Comparison of ENCODE assay signal across 8 cellular contexts in genomic region chr19:48872884-48873475, GRCh38. TPM values are rescaled to one million over a fixed set of nuclear protein-coding genes. Genes with fewer than 3 reads are reported as not detected.
DNase-seq lines count a peak whose midpoint lies in the region; ATAC-seq, FAIRE-seq and TF ChIP-seq lines count a peak whose summit lies in the region.

No MANE protein-coding gene starts in this region.

- peaks cover 36% of the 10 kb centered on the region for H3K4me1 Mint-ChIP-seq in activated naive CD8-positive, alpha-beta T cell treated with anti-CD3 and anti-CD28 coated beads, Interleukin-2, amount 10 ng/mL, durations not matched to agents 7 days and 5 days
- peaks cover 23% of the 10 kb centered on the region for H3K4me1 Mint-ChIP-seq in glutamatergic neuron (ENCODE audit: low read depth, unreplicated experiment)
- H3K4me1 Mint-ChIP-seq in osteocyte (ENCODE audit: unreplicated experiment) = peaks cover 42% of the 10 kb centered on the region

- H2AFZ ChIP-seq in Loucy (ENCODE audit: low read length) = peak overlapping the region; percentile 90
- no peak overlapping the region for H2AFZ ChIP-seq in SK-N-SH (ENCODE audit: low read depth)

- FAIRE-seq in GM12891 (lab: Jason Lieb, UNC) = no peak

- H3K27me3 ChIP-seq in Loucy (ENCODE audit: insufficient read depth, low read length, poor library complexity, severe bottlenecking) (no peaks in the 10 kb centered on the region), SK-N-SH (ENCODE audit: insufficient read depth) (no peaks in the 10 kb centered on the region), transverse colon (no peaks in the 10 kb centered on the region)

- peak in 1 of 2 experiments; percentile 56; a peak in 1 of 4 replicates for TF ChIP-seq EP300 in SK-N-SH (IDR thresholded peaks at IDR 0.05; ENCODE audit: borderline replicate concordance in 1 of 2, low read depth in 1 of 2, low read length in 1 of 2)
- TF ChIP-seq EP300 in transverse colon (IDR thresholded peaks at IDR 0.05; ENCODE audit: low read depth) = peak; percentile 79

- intact Hi-C loops in transverse colon (cut with DNase I; ENCODE audit: low total_unique reads) = loop anchor here (10.0 kb wide), 1 partner anchor 92 kb away; the partner anchor contains the start of gene FTL

- peak overlapping the region; percentile 94 for H3K4me3 Mint-ChIP-seq in activated naive CD8-positive, alpha-beta T cell treated with anti-CD3 and anti-CD28 coated beads, Interleukin-2, amount 10 ng/mL, durations not matched to agents 7 days and 5 days
- H3K4me3 Mint-ChIP-seq in glutamatergic neuron (ENCODE audit: unreplicated experiment) = peak overlapping the region; percentile 99
- H3K4me3 Mint-ChIP-seq in osteocyte (ENCODE audit: unreplicated experiment) = peak overlapping the region; percentile 97

- peak overlapping the region; percentile 88 for H3K4me2 ChIP-seq in Loucy (ENCODE audit: low read depth, low read length, poor library complexity, severe bottlenecking)
- peak overlapping the region; percentile 93 for H3K4me2 ChIP-seq in SK-N-SH

- H3K27ac Mint-ChIP-seq in activated naive CD8-positive, alpha-beta T cell treated with anti-CD3 and anti-CD28 coated beads, Interleukin-2, amount 10 ng/mL, durations not matched to agents 7 days and 5 days = peak overlapping the region; percentile 98
- H3K27ac Mint-ChIP-seq in glutamatergic neuron (ENCODE audit: unreplicated experiment) = peak overlapping the region; percentile 100
- peak overlapping the region; percentile 100 for H3K27ac Mint-ChIP-seq in osteocyte (ENCODE audit: unreplicated experiment)

- H3K36me3 Mint-ChIP-seq in activated naive CD8-positive, alpha-beta T cell treated with anti-CD3 and anti-CD28 coated beads, Interleukin-2, amount 10 ng/mL, durations not matched to agents 7 days and 5 days = peaks cover 36% of the 10 kb centered on the region
- peaks cover 19% of the 10 kb centered on the region for H3K36me3 Mint-ChIP-seq in glutamatergic neuron (ENCODE audit: unreplicated experiment)
- peaks cover 38% of the 10 kb centered on the region for H3K36me3 Mint-ChIP-seq in osteocyte (ENCODE audit: unreplicated experiment)

- H3K9ac ChIP-seq in Loucy (ENCODE audit: low read depth, low read length, poor library complexity, severe bottlenecking) (peak overlapping the region; percentile 97), SK-N-SH (peak overlapping the region; percentile 100)

- no peaks in the 10 kb centered on the region for H3K36me3 ChIP-seq in Loucy (ENCODE audit: insufficient read depth, low read length)
- peaks cover 29 to 48% of the 10 kb centered on the region in 2 experiments for H3K36me3 ChIP-seq in SK-N-SH (replicated peaks in 1 of 2; ENCODE audit: control insufficient read depth in 1 of 2, insufficient read depth in 2 of 2, low read length in 1 of 2)
- peaks cover 0 to 24% (median 3%) of the 10 kb centered on the region in 4 donors for H3K36me3 ChIP-seq in transverse colon

- TF ChIP-seq CTCF in Loucy (conservative IDR thresholded peaks at IDR 0.05; ENCODE audit: low read length) (no peak), SK-N-SH (IDR thresholded peaks at IDR 0.05) (no peak), glutamatergic neuron (IDR thresholded peaks at IDR 0.05; ENCODE audit: partially characterized antibody, unreplicated experiment) (no peak), osteocyte (IDR thresholded peaks at IDR 0.05) (no peak), transverse colon (IDR thresholded peaks at IDR 0.05) (peak in 2 of 5 experiments; percentile 50 to 56)

- ATAC-seq in activated naive CD8-positive, alpha-beta T cell treated with anti-CD3 and anti-CD28 coated beads, Interleukin-2, amount 10 ng/mL, durations not matched to agents 7 days and 5 days (ENCODE audit: low read depth) = peak; percentile 35
- no peak for ATAC-seq in HG03095 (IDR thresholded peaks at IDR 0.05; ENCODE audit: unreplicated experiment)

- H3K9me2 ChIP-seq in Loucy (replicated peaks; ENCODE audit: low read depth, low read length) = no peaks in the 10 kb centered on the region
- H3K9me2 ChIP-seq in SK-N-SH = no peaks in the 10 kb centered on the region

- no peak for TF ChIP-seq RAD21 in SK-N-SH (IDR thresholded peaks at IDR 0.05; ENCODE audit: low read length)

- in situ Hi-C loops in transverse colon (cut with MboI; ENCODE audit: low pct_ligation_motif_present in 1 of 4, low pct_unique_long_range_greater_than_20kb in 1 of 4, low sequenced_read_pairs in 3 of 4) = loop anchor here in 2 of 4 donors (10.0 to 25.0 kb wide), 2 partner anchors 82 to 89 kb away; partner anchors contain the start of genes BAX (in 2 of the 2) and FTL (in 1 of the 2)

- CTCF ChIA-PET in SK-N-SH (lab: Yijun Ruan, JAX) = interaction anchor here (1.7 kb wide), 2 partner anchors 97 to 98 kb away, joined by 7 to 10 read pairs; no protein-coding TSS in a partner anchor

- 2% methylated on average over 13 of the region's 14 CpGs for WGBS in SK-N-SH (ENCODE audit: low lambda C conversion rate)
- WGBS in transverse colon (ENCODE audit: low coverage in 1 of 2), 2 donors = 0 to 3% methylated on average over 1 to 14 of the region's 14 CpGs

- no peaks in the 10 kb centered on the region for H3K9me3 Mint-ChIP-seq in activated naive CD8-positive, alpha-beta T cell treated with anti-CD3 and anti-CD28 coated beads, Interleukin-2, amount 10 ng/mL, durations not matched to agents 7 days and 5 days
- H3K9me3 Mint-ChIP-seq in glutamatergic neuron (ENCODE audit: unreplicated experiment) = peaks cover 28% of the 10 kb centered on the region
- no peaks in the 10 kb centered on the region for H3K9me3 Mint-ChIP-seq in osteocyte (ENCODE audit: unreplicated experiment)

- DNase-seq in GM12891 (ENCODE audit: insufficient read length, low spot score) = peak; percentile 47
- DNase-seq in SK-N-SH = peak; percentile 78
- DNase-seq in activated naive CD8-positive, alpha-beta T cell treated with anti-CD3 and anti-CD28 coated beads, Interleukin-2, amount 10 ng/mL, durations not matched to agents 7 days and 5 days = peak; percentile 69
- DNase-seq in glutamatergic neuron = peak; percentile 58
- DNase-seq in osteocyte (ENCODE audit: extremely low spot score, unreplicated experiment) = peak; percentile 89
- peak; percentile 90 for DNase-seq in transverse colon

- H3K4me3 ChIP-seq in Loucy (ENCODE audit: low read length, poor library complexity, severe bottlenecking) (peak overlapping the region; percentile 95), SK-N-SH (ENCODE audit: low read depth in 2 of 2, low read length in 1 of 2) (peak overlapping the region; percentile 94 to 96), transverse colon (peak overlapping the region; percentile 75 to 98 (median 88))

- H3K79me2 ChIP-seq in Loucy (ENCODE audit: insufficient read depth, low read length) = peaks cover 29% of the 10 kb centered on the region; the same call in 1 of the 2 replicates
- H3K79me2 ChIP-seq in SK-N-SH (ENCODE audit: insufficient read depth) = peaks cover 56% of the 10 kb centered on the region

- TF ChIP-seq POLR2A in GM12891 (IDR thresholded peaks at IDR 0.05; ENCODE audit: low read depth, low read length) (peak; percentile 17), transverse colon (IDR thresholded peaks at IDR 0.05) (no peak)

- H3K4me1 ChIP-seq in Loucy (ENCODE audit: insufficient read depth, low read length, poor library complexity, severe bottlenecking) (peaks cover 32% of the 10 kb centered on the region), SK-N-SH (ENCODE audit: control insufficient read depth in 1 of 2, insufficient read depth in 2 of 2, low read depth in 1 of 2, low read length in 1 of 2) (peaks cover 15 to 34% of the 10 kb centered on the region in 2 experiments; a peak in 3 of 4 replicates), transverse colon (peaks cover 23 to 54% (median 42%) of the 10 kb centered on the region in 4 donors)

- H3K27ac ChIP-seq in SK-N-SH (ENCODE audit: low read depth in 2 of 2, low read length in 1 of 2) (peak overlapping the region; percentile 92 to 100), transverse colon (peak overlapping the region; percentile 100)

- no peaks in the 10 kb centered on the region for H3K27me3 Mint-ChIP-seq in activated naive CD8-positive, alpha-beta T cell treated with anti-CD3 and anti-CD28 coated beads, Interleukin-2, amount 10 ng/mL, durations not matched to agents 7 days and 5 days
- H3K27me3 Mint-ChIP-seq in glutamatergic neuron (ENCODE audit: unreplicated experiment) = peaks cover 13% of the 10 kb centered on the region
- H3K27me3 Mint-ChIP-seq in osteocyte (ENCODE audit: unreplicated experiment) = no peaks in the 10 kb centered on the region

- no peaks in the 10 kb centered on the region for H3F3A ChIP-seq in Loucy (ENCODE audit: low read depth)
- peaks cover 28% of the 10 kb centered on the region for H3F3A ChIP-seq in SK-N-SH (replicated peaks; ENCODE audit: insufficient read depth)

- H3K9me3 ChIP-seq in Loucy (ENCODE audit: insufficient read depth, low read depth, low read length) (no peaks in the 10 kb centered on the region), SK-N-SH (no peaks in the 10 kb centered on the region), transverse colon (no peaks in the 10 kb centered on the region)

- POLR2A ChIA-PET in SK-N-SH (lab: Yijun Ruan, JAX) = interaction anchor here (0.6 to 1.6 kb wide), 4 partner anchors 8 to 158 kb away, joined by 3 to 9 read pairs (median 5); partner anchors contain the start of gene BAX
- POLR2A ChIA-PET in activated naive CD8-positive, alpha-beta T cell treated with anti-CD3 and anti-CD28 coated beads, Interleukin-2, amount 10 ng/mL, durations not matched to agents 7 days and 5 days (lab: Charles Lee) = interaction anchor here (0.6 to 5.5 kb wide), 20 partner anchors 8 to 367 kb away, joined by 3 to 79 read pairs (median 8); partner anchors contain the start of genes BAX, FTL, GYS1 and HSD17B14

- H4K20me1 ChIP-seq in Loucy (ENCODE audit: insufficient read depth, low read length, poor library complexity, severe bottlenecking) (peaks cover 24% of the 10 kb centered on the region), SK-N-SH (ENCODE audit: insufficient read depth) (peaks cover 48% of the 10 kb centered on the region)

RNA-seq across cellular contexts. Expression of gene PPP1R15A, which starts 0.8 kb away (rescaled TPM):
- polyA plus RNA-seq in GM12891 (2012; ENCODE audit: low read depth, missing spikeins) = 72.6 TPM
- 62.3 and 73.7 TPM in 2 replicates for polyA plus RNA-seq in SK-N-SH (2012; rRNA removed)
- 63.6 and 64.3 TPM in 2 replicates for polyA plus RNA-seq in SK-N-SH (2012; cell fraction: cytosol; rRNA removed)
- 89.1 and 95.9 TPM in 2 replicates for polyA plus RNA-seq in SK-N-SH (2012; cell fraction: nucleus; rRNA removed)
- 10 to 100 TPM; 82.8 to 83.9 TPM for total RNA-seq in activated naive CD8-positive, alpha-beta T cell treated with anti-CD3 and anti-CD28 coated beads, Interleukin-2, amount 10 ng/mL, durations not matched to agents 7 days and 5 days
- total RNA-seq in glutamatergic neuron (ENCODE audit: unreplicated experiment) = 106 TPM
- 96.5 and 118 TPM in 2 replicates for total RNA-seq in osteocyte
- 100 to 1,000 TPM in 1 of 4 donors, 10 to 100 TPM in 3; 49.4 to 109 (median 69.5) TPM for total RNA-seq in transverse colon

RNA-seq across cellular contexts. Expression of gene PLEKHA4, which starts 4.6 kb away (rescaled TPM):
- 9.8 TPM for polyA plus RNA-seq in GM12891 (2012; ENCODE audit: low read depth, missing spikeins)
- 4.7 and 5.6 TPM in 2 replicates for polyA plus RNA-seq in SK-N-SH (2012; rRNA removed)
- polyA plus RNA-seq in SK-N-SH (2012; cell fraction: cytosol; rRNA removed) = 2.6 and 3.4 TPM in 2 replicates
- 9.9 and 18.4 TPM in 2 replicates for polyA plus RNA-seq in SK-N-SH (2012; cell fraction: nucleus; rRNA removed)
- total RNA-seq in activated naive CD8-positive, alpha-beta T cell treated with anti-CD3 and anti-CD28 coated beads, Interleukin-2, amount 10 ng/mL, durations not matched to agents 7 days and 5 days = 1 to 10 TPM; 4.0 to 7.0 TPM
- total RNA-seq in glutamatergic neuron (ENCODE audit: unreplicated experiment) (9.4 TPM), osteocyte (31.0 and 40.0 TPM in 2 replicates), transverse colon (10 to 100 TPM in 2 of 4 donors, 1 to 10 TPM in 2; 2.6 to 34.4 (median 10.3) TPM)

RNA-seq across cellular contexts. Expression of gene TULP2, which starts 25.6 kb away (rescaled TPM):
- polyA plus RNA-seq in GM12891 (2012; ENCODE audit: low read depth, missing spikeins) = 0.35 TPM
- polyA plus RNA-seq in SK-N-SH (2012; rRNA removed) = 0.03 and 0.08 TPM in 2 replicates
- 0.01 and 0.04 TPM in 2 replicates for polyA plus RNA-seq in SK-N-SH (2012; cell fraction: cytosol; rRNA removed)
- 0.02 and 0.25 TPM in 2 replicates for polyA plus RNA-seq in SK-N-SH (2012; cell fraction: nucleus; rRNA removed)
- total RNA-seq in activated naive CD8-positive, alpha-beta T cell treated with anti-CD3 and anti-CD28 coated beads, Interleukin-2, amount 10 ng/mL, durations not matched to agents 7 days and 5 days = under 1 TPM in 1 of 2 experiments, not detected in 1; 0.17 TPM
- total RNA-seq in glutamatergic neuron (ENCODE audit: unreplicated experiment) (not detected), osteocyte (not detected in 2 replicates), transverse colon (not detected)

RNA-seq across cellular contexts. Expression of gene NUCB1, which starts 27.1 kb away (rescaled TPM):
- 106 TPM for polyA plus RNA-seq in GM12891 (2012; ENCODE audit: low read depth, missing spikeins)
- polyA plus RNA-seq in SK-N-SH (2012; rRNA removed) = 259 and 397 TPM in 2 replicates
- polyA plus RNA-seq in SK-N-SH (2012; cell fraction: cytosol; rRNA removed) = 165 and 222 TPM in 2 replicates
- 315 and 460 TPM in 2 replicates for polyA plus RNA-seq in SK-N-SH (2012; cell fraction: nucleus; rRNA removed)
- total RNA-seq in activated naive CD8-positive, alpha-beta T cell treated with anti-CD3 and anti-CD28 coated beads, Interleukin-2, amount 10 ng/mL, durations not matched to agents 7 days and 5 days = 100 to 1,000 TPM; 203 to 214 TPM
- total RNA-seq in glutamatergic neuron (ENCODE audit: unreplicated experiment) (115 TPM), osteocyte (260 and 264 TPM in 2 replicates), transverse colon (100 to 1,000 TPM; 135 to 196 (median 174) TPM)

RNA-seq across cellular contexts. Expression of gene HSD17B14, which starts 36.7 kb away (rescaled TPM):
- polyA plus RNA-seq in GM12891 (2012; ENCODE audit: low read depth, missing spikeins) = 8.2 TPM
- polyA plus RNA-seq in SK-N-SH (2012; rRNA removed) = 27.9 and 29.7 TPM in 2 replicates
- polyA plus RNA-seq in SK-N-SH (2012; cell fraction: cytosol; rRNA removed) = 15.9 and 18.2 TPM in 2 replicates
- polyA plus RNA-seq in SK-N-SH (2012; cell fraction: nucleus; rRNA removed) = 48.3 and 48.4 TPM in 2 replicates
- total RNA-seq in activated naive CD8-positive, alpha-beta T cell treated with anti-CD3 and anti-CD28 coated beads, Interleukin-2, amount 10 ng/mL, durations not matched to agents 7 days and 5 days = 1 to 10 TPM; 2.6 to 3.3 TPM
- total RNA-seq in glutamatergic neuron (ENCODE audit: unreplicated experiment) (1.0 TPM), osteocyte (23.9 and 29.1 TPM in 2 replicates), transverse colon (10 to 100 TPM in 1 of 4 donors, 1 to 10 TPM in 3; 3.5 to 15.1 (median 5.4) TPM)
